ENCODE assay signal across 8 cellular contexts in the genomic region with DNA sequence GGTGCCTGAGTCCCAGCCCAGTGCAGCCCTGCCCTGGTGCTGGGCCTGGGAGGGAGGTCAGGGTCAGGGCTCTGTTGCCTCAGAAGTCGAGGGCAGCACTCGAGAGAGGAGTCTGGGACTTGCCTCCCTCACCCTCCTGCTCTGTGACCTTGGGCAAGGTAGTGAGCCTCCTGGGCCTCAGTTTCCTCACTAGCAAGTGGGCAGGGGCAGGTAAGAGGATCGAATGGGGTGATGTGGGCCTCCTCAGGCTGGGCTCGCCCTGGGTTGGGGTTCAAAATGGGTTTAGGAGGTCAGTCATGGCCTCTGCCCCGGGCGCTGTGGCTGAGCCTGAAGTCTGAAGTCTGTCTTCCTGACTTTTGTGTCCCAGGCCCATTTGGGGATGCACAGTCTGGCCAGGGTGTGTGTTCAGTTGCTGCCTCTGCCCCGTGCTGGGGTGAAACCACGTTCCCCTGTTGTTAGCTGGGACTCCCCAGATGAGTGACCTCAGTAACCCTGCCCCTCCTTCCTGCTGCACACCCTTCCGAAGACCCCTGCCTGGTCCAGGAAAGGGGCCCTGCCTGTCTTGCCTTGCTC. TPM values are rescaled to one million over a fixed set of nuclear protein-coding genes. Genes with fewer than 3 reads are reported as not detected.
A peak's percentile ranks its signal among the peaks of the same experiment; 100 is the strongest.
DNase-seq lines count a peak whose midpoint lies in the region; ATAC-seq and TF ChIP-seq lines count a peak whose summit lies in the region.

No MANE protein-coding gene starts in this region.

- no peaks in the 10 kb centered on the region for H3K9me3 ChIP-seq in upper lobe of right lung

- H3K9me3 Mint-ChIP-seq in activated naive CD4-positive, alpha-beta T cell treated with anti-CD3 and anti-CD28 coated beads for 36 hours: no peaks in the 10 kb centered on the region
- no peaks in the 10 kb centered on the region for H3K9me3 Mint-ChIP-seq in mesothelial cell of epicardium

- no peak overlapping the region for H3K27ac Mint-ChIP-seq in activated naive CD4-positive, alpha-beta T cell treated with anti-CD3 and anti-CD28 coated beads for 36 hours
- H3K27ac Mint-ChIP-seq in mesothelial cell of epicardium: no peak overlapping the region

- CTCF ChIA-PET in activated naive CD4-positive, alpha-beta T cell treated with anti-CD3 and anti-CD28 coated beads for 36 hours (lab: Charles Lee): no interaction called here

- peak overlapping the region; percentile 66 for H3K4me3 ChIP-seq in upper lobe of right lung

- H3K4me1 Mint-ChIP-seq in activated naive CD4-positive, alpha-beta T cell treated with anti-CD3 and anti-CD28 coated beads for 36 hours (ENCODE audit: low read depth): peaks cover 24% of the 10 kb centered on the region
- H3K4me1 Mint-ChIP-seq in mesothelial cell of epicardium: peaks cover 51% of the 10 kb centered on the region

- intact Hi-C loops in activated naive CD4-positive, alpha-beta T cell treated with anti-CD3 and anti-CD28 coated beads for 36 hours (cut with micrococcal nuclease): no loop called here
- intact Hi-C loops in upper lobe of right lung (cut with DNase I): no loop called here

- H3K36me3 Mint-ChIP-seq in activated naive CD4-positive, alpha-beta T cell treated with anti-CD3 and anti-CD28 coated beads for 36 hours (ENCODE audit: low read depth): no peaks in the 10 kb centered on the region
- no peaks in the 10 kb centered on the region for H3K36me3 Mint-ChIP-seq in mesothelial cell of epicardium

- peak overlapping the region; percentile 91 for H3K4me3 Mint-ChIP-seq in activated naive CD4-positive, alpha-beta T cell treated with anti-CD3 and anti-CD28 coated beads for 36 hours
- H3K4me3 Mint-ChIP-seq in mesothelial cell of epicardium: peak overlapping the region; percentile 90

- ATAC-seq in upper lobe of right lung: no peak
- no peak for ATAC-seq in GM21360 (IDR thresholded peaks at IDR 0.05; ENCODE audit: unreplicated experiment)

- H3K27ac ChIP-seq in caudate nucleus (ENCODE audit: low read depth, low read length) (peak overlapping the region; percentile 78), upper lobe of right lung (peak overlapping the region; percentile 70)

- peaks cover 65% of the 10 kb centered on the region for H3K4me1 ChIP-seq in upper lobe of right lung

- no peak for DNase-seq in activated naive CD4-positive, alpha-beta T cell treated with anti-CD3 and anti-CD28 coated beads for 36 hours
- DNase-seq in activated naive CD4-positive, alpha-beta T cell (lab: John Stamatoyannopoulos, UW): no peak
- no peak for DNase-seq in caudate nucleus (lab: John Stamatoyannopoulos, UW)
- no peak for DNase-seq in mesothelial cell of epicardium (ENCODE audit: low spot score in 2 of 2, unreplicated experiment in 2 of 2)
- peak; percentile 71 for DNase-seq in upper lobe of right lung
- no peak for DNase-seq in EL
- DNase-seq in SW480 (ENCODE audit: low spot score): no peak

- H3K27me3 ChIP-seq in upper lobe of right lung: no peaks in the 10 kb centered on the region

- TF ChIP-seq CTCF in mesothelial cell of epicardium (IDR thresholded peaks at IDR 0.05; ENCODE audit: unreplicated experiment) (no peak), upper lobe of right lung (IDR thresholded peaks at IDR 0.05) (no peak)

- no peaks in the 10 kb centered on the region for H3K27me3 Mint-ChIP-seq in activated naive CD4-positive, alpha-beta T cell treated with anti-CD3 and anti-CD28 coated beads for 36 hours (ENCODE audit: low read depth)
- peaks cover 3% of the 10 kb centered on the region for H3K27me3 Mint-ChIP-seq in mesothelial cell of epicardium (ENCODE audit: low read depth)

- H3K36me3 ChIP-seq in upper lobe of right lung: no peaks in the 10 kb centered on the region

RNA-seq across cellular contexts. Expression of gene CELSR1, which starts 40.9 kb away (rescaled TPM):
- total RNA-seq in activated naive CD4-positive, alpha-beta T cell treated with anti-CD3 and anti-CD28 coated beads for 36 hours: under 1 TPM; 0.17 to 0.25 TPM
- total RNA-seq in mesothelial cell of epicardium: 17.8 to 18.8 TPM (median 18.4 TPM) in 3 replicates
- 53.5 TPM for total RNA-seq in upper lobe of right lung

RNA-seq across cellular contexts. Expression of gene GRAMD4, which starts 41.8 kb away (rescaled TPM):
- 10 to 100 TPM; 34.3 to 35.4 TPM for total RNA-seq in activated naive CD4-positive, alpha-beta T cell treated with anti-CD3 and anti-CD28 coated beads for 36 hours
- total RNA-seq in mesothelial cell of epicardium (58.3 to 63.0 TPM (median 60.5 TPM) in 3 replicates), upper lobe of right lung (71.4 TPM)

Comparison
In these comparisons a context has a peak if more than half of its experiments do, and no peak if none do; other contexts are left out.
1. RNA of gene CELSR1, which starts 40.9 kb away (total RNA-seq): 53.5 TPM in upper lobe of right lung (single experiment) and 17.8 to 18.8 TPM in mesothelial cell of epicardium; 0.17 to 0.25 TPM in activated naive CD4-positive, alpha-beta T cell treated with anti-CD3 and anti-CD28 coated beads for 36 hours; every median in the first group is over 10 times any median in the second.